In genomic region chr10:87861034-87861433, GRCh38 we compare ENCODE assay signal across 7 cellular contexts. TPM values are rescaled to one million over a fixed set of nuclear protein-coding genes. Genes with fewer than 3 reads are reported as not detected.
A peak's percentile ranks its signal among the peaks of the same experiment; 100 is the strongest.
DNase-seq lines count a peak whose midpoint lies in the region; ATAC-seq and TF ChIP-seq lines count a peak whose summit lies in the region.

No MANE protein-coding gene starts in this region.

- no peak overlapping the region for H3K4me3 ChIP-seq in RWPE2 (ENCODE audit: severe bottlenecking)

- TF ChIP-seq CTCF in HFFc6 (IDR thresholded peaks at IDR 0.05): no peak
- TF ChIP-seq CTCF in RWPE2 (IDR thresholded peaks at IDR 0.05; ENCODE audit: poor library complexity, severe bottlenecking): no peak

- DNase-seq in HFFc6 (no peak), RWPE2 (ENCODE audit: low spot score) (no peak), fibroblast of peridontal ligament (ENCODE audit: extremely low read depth) (peak; percentile 18), NCI-H2196 treated with DMSO at 0.1 percent for 48 hours (lab: John Stamatoyannopoulos, UW; ENCODE audit: unreplicated experiment) (no peak), NCI-H748 treated with DMSO at 0.1 percent for 48 hours (lab: John Stamatoyannopoulos, UW) (no peak), anterior cingulate cortex (lab: John Stamatoyannopoulos, UW) (no peak)
- no peak for DNase-seq in stimulated activated effector memory CD8-positive, alpha-beta T cell treated with anti-CD3 and anti-CD28 coated beads, Interleukin-12 subunit alpha, Interleukin-12 subunit beta, amount 100 ng/mL, for 72 hours (ENCODE audit: low spot score in 2 of 2)

- H3K4me1 Mint-ChIP-seq in HFFc6 (ENCODE audit: low read depth): peaks cover 29% of the 10 kb centered on the region
- H3K4me1 Mint-ChIP-seq in stimulated activated effector memory CD8-positive, alpha-beta T cell treated with anti-CD3 and anti-CD28 coated beads, Interleukin-12 subunit alpha, Interleukin-12 subunit beta, amount 100 ng/mL, for 72 hours: peaks cover 31% of the 10 kb centered on the region

- no peaks in the 10 kb centered on the region for H3K27me3 ChIP-seq in RWPE2 (ENCODE audit: insufficient read depth, poor library complexity, severe bottlenecking)

- peak overlapping the region; percentile 98 for H3K27ac Mint-ChIP-seq in HFFc6
- H3K27ac Mint-ChIP-seq in stimulated activated effector memory CD8-positive, alpha-beta T cell treated with anti-CD3 and anti-CD28 coated beads, Interleukin-12 subunit alpha, Interleukin-12 subunit beta, amount 100 ng/mL, for 72 hours: peak overlapping the region; percentile 94

- H3K36me3 Mint-ChIP-seq in HFFc6 (ENCODE audit: low read depth): peaks cover 19% of the 10 kb centered on the region
- H3K36me3 Mint-ChIP-seq in stimulated activated effector memory CD8-positive, alpha-beta T cell treated with anti-CD3 and anti-CD28 coated beads, Interleukin-12 subunit alpha, Interleukin-12 subunit beta, amount 100 ng/mL, for 72 hours: peaks cover 37% of the 10 kb centered on the region

- H3K4me1 ChIP-seq in RWPE2 (ENCODE audit: insufficient read depth, poor library complexity, severe bottlenecking): no peaks in the 10 kb centered on the region

- peak overlapping the region; percentile 98 for H3K4me3 Mint-ChIP-seq in HFFc6
- H3K4me3 Mint-ChIP-seq in stimulated activated effector memory CD8-positive, alpha-beta T cell treated with anti-CD3 and anti-CD28 coated beads, Interleukin-12 subunit alpha, Interleukin-12 subunit beta, amount 100 ng/mL, for 72 hours: peak overlapping the region; percentile 97

- H3K9me3 Mint-ChIP-seq in HFFc6: no peaks in the 10 kb centered on the region
- no peaks in the 10 kb centered on the region for H3K9me3 Mint-ChIP-seq in stimulated activated effector memory CD8-positive, alpha-beta T cell treated with anti-CD3 and anti-CD28 coated beads, Interleukin-12 subunit alpha, Interleukin-12 subunit beta, amount 100 ng/mL, for 72 hours

- peaks cover 3% of the 10 kb centered on the region; the same call in 1 of the 2 replicates for H3K27me3 Mint-ChIP-seq in HFFc6 (ENCODE audit: insufficient read depth)

- no peak for ATAC-seq in RWPE2 (ENCODE audit: low read depth)
- ATAC-seq in stimulated activated effector memory CD8-positive, alpha-beta T cell treated with anti-CD3 and anti-CD28 coated beads, Interleukin-12 subunit alpha, Interleukin-12 subunit beta, amount 100 ng/mL, for 72 hours: no peak

- no peaks in the 10 kb centered on the region for H3K9me3 ChIP-seq in RWPE2 (ENCODE audit: severe bottlenecking)

- 0 out of 2 replicates have a peak, but pooled peaks cover 2% of the 10 kb centered on the region for H3K36me3 ChIP-seq in RWPE2 (ENCODE audit: low read depth)

- H3K27ac ChIP-seq in RWPE2 (ENCODE audit: poor library complexity, severe bottlenecking): peak overlapping the region; percentile 91

RNA-seq across cellular contexts. Expression of gene KLLN, which starts 2.3 kb away (rescaled TPM):
- under 1 TPM; 0.65 to 0.77 (median 0.73) TPM for total RNA-seq in HFFc6 (2021; fragmentation: NEBNext Ultra II Directional; extraction: Animal tissue kit (Norgen Biotek cat#: 25700))

RNA-seq across cellular contexts. Expression of gene PTEN, which starts 2.4 kb away (rescaled TPM):
- 10 to 100 TPM; 49.3 to 72.7 (median 63.5) TPM for total RNA-seq in HFFc6 (2021; fragmentation: NEBNext Ultra II Directional; extraction: Animal tissue kit (Norgen Biotek cat#: 25700))

RNA-seq across cellular contexts. Expression of gene ATAD1, which starts 43.0 kb away (rescaled TPM):
- total RNA-seq in HFFc6 (2021; fragmentation: NEBNext Ultra II Directional; extraction: Animal tissue kit (Norgen Biotek cat#: 25700)): 10 to 100 TPM; 33.4 to 44.4 (median 35.8) TPM
